In the genomic region with DNA sequence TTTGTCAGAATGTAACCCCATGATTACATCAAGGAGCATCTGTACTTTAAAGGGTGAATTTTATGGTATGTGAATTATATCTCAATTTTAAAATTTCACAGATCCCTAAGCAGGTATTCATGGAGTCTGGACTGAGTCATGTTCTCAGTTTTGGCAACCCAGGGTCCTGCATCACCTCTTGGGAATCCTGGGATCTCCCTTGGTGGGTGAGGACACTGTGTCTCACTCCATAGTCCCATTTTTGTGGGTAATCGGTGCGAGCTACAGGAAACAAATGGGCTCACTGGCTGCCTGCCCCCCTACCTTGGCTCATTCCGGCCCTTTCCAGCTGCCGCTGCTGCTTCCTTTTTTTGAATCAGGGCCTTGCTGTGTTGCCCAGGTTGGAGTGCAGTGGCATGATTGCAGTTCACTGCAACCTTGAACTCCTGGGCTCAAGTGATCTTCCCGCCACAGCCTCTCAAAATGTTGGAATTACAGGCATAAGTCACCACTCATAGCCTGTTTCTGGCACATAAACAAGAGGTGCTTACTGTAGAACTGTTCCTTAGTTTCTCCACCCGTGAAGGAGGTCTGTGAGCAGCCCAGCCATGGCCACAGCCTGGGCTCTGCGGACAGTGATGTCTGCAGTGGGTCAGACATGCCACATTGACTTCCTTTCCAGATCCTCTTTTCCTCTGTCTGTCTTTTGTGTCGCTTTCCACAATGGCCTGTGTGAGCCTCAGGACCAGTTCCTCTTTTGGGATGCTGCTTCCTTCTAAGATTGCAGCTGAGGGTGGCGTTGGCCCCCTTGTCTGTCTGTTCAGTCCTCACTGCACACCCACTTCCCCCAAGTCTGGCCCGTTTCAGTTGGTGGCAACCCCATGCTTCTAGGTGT, we compare ENCODE assay signal across 9 cellular contexts. TPM values are rescaled to one million over a fixed set of nuclear protein-coding genes. Genes with fewer than 3 reads are reported as not detected.
DNase-seq lines count a peak whose midpoint lies in the region; ATAC-seq and TF ChIP-seq lines count a peak whose summit lies in the region.
"Had no signal": no experiment of that assay in that cellular context is flagged by ENCODE, and none has a peak within 500 bp of the region (broad histone marks: within the 10 kb centered on the region; RNA-seq: fewer than 3 reads in every experiment).

No MANE protein-coding gene starts in this region.

- TF ChIP-seq CTCF in RWPE1 (conservative IDR thresholded peaks at IDR 0.05; ENCODE audit: low read depth) (no peak), tibial nerve (IDR thresholded peaks at IDR 0.05) (no peak)

- H3K9me3 Mint-ChIP-seq in stimulated activated effector memory CD8-positive, alpha-beta T cell treated with anti-CD3 and anti-CD28 coated beads, Interleukin-12 subunit alpha, Interleukin-12 subunit beta, amount 100 ng/mL, for 72 hours = no peaks in the 10 kb centered on the region
- H3K9me3 Mint-ChIP-seq: activated T-helper 1 cell treated with anti-CD3 and anti-CD28 coated beads, Interleukin-12 subunit alpha, Interleukin-12 subunit beta, Interleukin-2, Interleukin-4 antibody, amounts not matched to agents 30 ng/mL and 10 ng/mL and 1 ng/mL, durations not matched to agents 14 hours and 24 hours and 36 hours had no signal

- H3K27me3 ChIP-seq in HUES64 (ENCODE audit: insufficient read depth, low read length) = no peaks in the 10 kb centered on the region
- H3K27me3 ChIP-seq in tibial nerve = no peaks in the 10 kb centered on the region

- H3K36me3 ChIP-seq in HUES64 (ENCODE audit: insufficient read depth, low read length) = no peaks in the 10 kb centered on the region
- H3K36me3 ChIP-seq in tibial nerve = no peaks in the 10 kb centered on the region

- peak overlapping the region; percentile 64 for H3K27ac Mint-ChIP-seq in stimulated activated effector memory CD8-positive, alpha-beta T cell treated with anti-CD3 and anti-CD28 coated beads, Interleukin-12 subunit alpha, Interleukin-12 subunit beta, amount 100 ng/mL, for 72 hours
- H3K27ac Mint-ChIP-seq: activated T-helper 1 cell treated with anti-CD3 and anti-CD28 coated beads, Interleukin-12 subunit alpha, Interleukin-12 subunit beta, Interleukin-2, Interleukin-4 antibody, amounts not matched to agents 30 ng/mL and 10 ng/mL and 1 ng/mL, durations not matched to agents 14 hours and 24 hours and 36 hours had no signal

- H3K4me1 ChIP-seq in HUES64 (ENCODE audit: insufficient read depth, low read length) = peaks cover 28% of the 10 kb centered on the region
- H3K4me1 ChIP-seq in tibial nerve = peaks cover 0 to 14% (median 9%) of the 10 kb centered on the region in 4 donors

- 87% methylated on average over 10 of the region's 10 CpGs for WGBS in HUES64
- WGBS in tibial nerve, 2 donors = 82 to 83% methylated on average over 10 of the region's 10 CpGs

- no peaks in the 10 kb centered on the region for H3K36me3 Mint-ChIP-seq in stimulated activated effector memory CD8-positive, alpha-beta T cell treated with anti-CD3 and anti-CD28 coated beads, Interleukin-12 subunit alpha, Interleukin-12 subunit beta, amount 100 ng/mL, for 72 hours

- TF ChIP-seq EP300 in tibial nerve (IDR thresholded peaks at IDR 0.05) = peak in 1 of 2 donors; percentile 21

- no peaks in the 10 kb centered on the region for H3K9me3 ChIP-seq in HUES64 (ENCODE audit: insufficient read depth, low read depth, low read length)
- no peaks in the 10 kb centered on the region for H3K9me3 ChIP-seq in tibial nerve

- H3K27ac ChIP-seq in HUES64 (ENCODE audit: low read depth, low read length) (no peak overlapping the region), caudate nucleus (ENCODE audit: low read depth, low read length) (peak overlapping the region; percentile 73), RWPE1 (no peak overlapping the region), tibial nerve (peak overlapping the region in 1 of 4 donors; percentile 21)

- H3K4me3 ChIP-seq in HUES64 (ENCODE audit: low read length) = no peak overlapping the region
- H3K4me3 ChIP-seq in tibial nerve = no peak overlapping the region

- POLR2A ChIA-PET in RWPE1 (lab: Yijun Ruan, JAX; ENCODE audit: low non-redundant PET) = no interaction called here

- CTCF ChIA-PET in RWPE1 (lab: Yijun Ruan, JAX) = interaction anchor here (0.6 kb wide), 1 partner anchor 204 kb away, joined by 3 read pairs; no protein-coding TSS in a partner anchor

- 0 out of 2 replicates have a peak overlapping the region, but pooled peaks have one; percentile 15 for H3K9ac ChIP-seq in HUES64 (ENCODE audit: low read depth, low read length)

- peak in 10 of 61 donors; percentile 8 to 53 (median 25) for DNase-seq in caudate nucleus (lab: John Stamatoyannopoulos, UW)
- no peak for DNase-seq in stimulated activated effector memory CD8-positive, alpha-beta T cell treated with anti-CD3 and anti-CD28 coated beads, Interleukin-12 subunit alpha, Interleukin-12 subunit beta, amount 100 ng/mL, for 72 hours (ENCODE audit: low spot score in 2 of 2)
- DNase-seq in NCI-H526 (lab: John Stamatoyannopoulos, UW) = no peak
- DNase-seq in NCI-H82 treated with DMSO at 0.1 percent for 48 hours (lab: John Stamatoyannopoulos, UW; ENCODE audit: unreplicated experiment) = no peak
- DNase-seq in RWPE1 (ENCODE audit: low spot score) = no peak
- DNase-seq in tibial nerve (ENCODE audit: low spot score in 2 of 2) = no peak

- TF ChIP-seq POLR2A in tibial nerve (IDR thresholded peaks at IDR 0.05) = no peak

- H3K4me3 Mint-ChIP-seq in stimulated activated effector memory CD8-positive, alpha-beta T cell treated with anti-CD3 and anti-CD28 coated beads, Interleukin-12 subunit alpha, Interleukin-12 subunit beta, amount 100 ng/mL, for 72 hours = no peak overlapping the region
- H3K4me3 Mint-ChIP-seq: activated T-helper 1 cell treated with anti-CD3 and anti-CD28 coated beads, Interleukin-12 subunit alpha, Interleukin-12 subunit beta, Interleukin-2, Interleukin-4 antibody, amounts not matched to agents 30 ng/mL and 10 ng/mL and 1 ng/mL, durations not matched to agents 14 hours and 24 hours and 36 hours had no signal

- ATAC-seq in GM21390 (IDR thresholded peaks at IDR 0.05; ENCODE audit: unreplicated experiment) = peak; percentile 34
- ATAC-seq in stimulated activated effector memory CD8-positive, alpha-beta T cell treated with anti-CD3 and anti-CD28 coated beads, Interleukin-12 subunit alpha, Interleukin-12 subunit beta, amount 100 ng/mL, for 72 hours = no peak

- peaks cover 26% of the 10 kb centered on the region for H3K4me1 Mint-ChIP-seq in stimulated activated effector memory CD8-positive, alpha-beta T cell treated with anti-CD3 and anti-CD28 coated beads, Interleukin-12 subunit alpha, Interleukin-12 subunit beta, amount 100 ng/mL, for 72 hours

RNA-seq across cellular contexts. Expression of gene PALD1, which starts 14.5 kb away (rescaled TPM):
- 15.2 TPM for polyA plus RNA-seq in HUES64 (2013, experiment 1 of 2)
- 16.1 TPM for polyA plus RNA-seq in HUES64 (2013, experiment 2 of 2)
- 10 to 100 TPM in 2 of 4 donors, 1 to 10 TPM in 2; 5.4 to 10.9 (median 9.2) TPM for total RNA-seq in tibial nerve

RNA-seq across cellular contexts. Expression of gene NODAL, which starts 51.5 kb away (rescaled TPM):
- 34.6 TPM for polyA plus RNA-seq in HUES64 (2013, experiment 1 of 2)
- polyA plus RNA-seq in HUES64 (2013, experiment 2 of 2) = 31.5 TPM
- total RNA-seq in tibial nerve = not detected
- total RNA-seq: activated T-helper 1 cell treated with anti-CD3 and anti-CD28 coated beads, Interleukin-12 subunit alpha, Interleukin-12 subunit beta, Interleukin-2, Interleukin-4 antibody, amounts not matched to agents 30 ng/mL and 10 ng/mL and 1 ng/mL, durations not matched to agents 14 hours and 24 hours and 36 hours had no signal
